Comparison of ENCODE assay signal across 21 cellular contexts in genomic region chr6:125279961-125280360, GRCh38. TPM values are rescaled to one million over a fixed set of nuclear protein-coding genes. Genes with fewer than 3 reads are reported as not detected.
DNase-seq lines count a peak whose midpoint lies in the region; ATAC-seq and TF ChIP-seq lines count a peak whose summit lies in the region.
"Had no signal": no experiment of that assay in that cellular context is flagged by ENCODE, and none has a peak within 500 bp of the region (broad histone marks: within the 10 kb centered on the region; RNA-seq: fewer than 3 reads in every experiment).

No MANE protein-coding gene starts in this region.

- 98% methylated on average over 6 of the region's 7 CpGs for WGBS in esophagus muscularis mucosa
- 81 to 91% methylated on average over 5 to 7 of the region's 7 CpGs for WGBS in upper lobe of left lung, 2 donors

- DNase-seq in activated T-cell treated with anti-CD3 and anti-CD28 coated beads, Interleukin-2, amount 50 U/mL, for 72 hours = no peak
- DNase-seq in activated T-cell treated with anti-CD3 and anti-CD28 coated beads, Interleukin-2, amount 50 U/mL, for 4 hours = no peak
- no peak for DNase-seq in endothelial cell (ENCODE audit: low spot score)
- no peak for DNase-seq in esophagus muscularis mucosa (ENCODE audit: extremely low spot score)
- DNase-seq in AG08395 (ENCODE audit: low spot score) = no peak
- no peak for DNase-seq in BE2C
- DNase-seq in upper lobe of left lung = no peak
- DNase-seq: 8988T, C1 segment of cervical spinal cord, DMS53, MG63, NCI-H1105, NCI-H1694 treated with DMSO at 0.1 percent for 48 hours, NCI-H69, PC-3, SW 1271 had no signal

- TF ChIP-seq EP300 in esophagus muscularis mucosa (IDR thresholded peaks at IDR 0.05) (no peak), upper lobe of left lung (IDR thresholded peaks at IDR 0.05) (no peak)

- no peak for TF ChIP-seq CTCF in endothelial cell (IDR thresholded peaks at IDR 0.05; ENCODE audit: unreplicated experiment)
- TF ChIP-seq CTCF in esophagus muscularis mucosa (IDR thresholded peaks at IDR 0.05) = no peak
- TF ChIP-seq CTCF in BE2C (IDR thresholded peaks at IDR 0.05; ENCODE audit: low read depth, low read length) = no peak
- no peak for TF ChIP-seq CTCF in upper lobe of left lung (IDR thresholded peaks at IDR 0.05)

- H3K4me1 ChIP-seq in esophagus muscularis mucosa (no peaks in the 10 kb centered on the region), BE2C (no peaks in the 10 kb centered on the region), upper lobe of left lung (no peaks in the 10 kb centered on the region)

- intact Hi-C loops in esophagus muscularis mucosa (cut with DNase I) = no loop called here

- H3K9me3 Mint-ChIP-seq in activated T-cell treated with anti-CD3 and anti-CD28 coated beads, Interleukin-2, amount 50 U/mL, for 72 hours = peaks cover 7 to 8% of the 10 kb centered on the region in 2 donors
- H3K9me3 Mint-ChIP-seq in activated T-cell treated with anti-CD3 and anti-CD28 coated beads, Interleukin-2, amount 50 U/mL, for 4 hours = peaks cover 7% of the 10 kb centered on the region
- H3K9me3 Mint-ChIP-seq in IgD-negative memory B cell = peaks cover 1 to 9% (median 9%) of the 10 kb centered on the region in 3 donors
- H3K9me3 Mint-ChIP-seq in endothelial cell (ENCODE audit: unreplicated experiment) = peaks cover 4% of the 10 kb centered on the region

- no peak for TF ChIP-seq POLR2A in esophagus muscularis mucosa (IDR thresholded peaks at IDR 0.05; ENCODE audit: low read depth)
- TF ChIP-seq POLR2A in upper lobe of left lung (IDR thresholded peaks at IDR 0.05) = no peak

- H3K36me3 ChIP-seq in esophagus muscularis mucosa (peaks cover 19 to 39% (median 25%) of the 10 kb centered on the region in 4 donors), BE2C (peaks cover 10% of the 10 kb centered on the region), upper lobe of left lung (peaks cover 0 to 21% (median 5%) of the 10 kb centered on the region in 4 donors)

- H3K27me3 ChIP-seq in esophagus muscularis mucosa (no peaks in the 10 kb centered on the region), BE2C (no peaks in the 10 kb centered on the region), upper lobe of left lung (no peaks in the 10 kb centered on the region)
- H3K27me3 ChIP-seq: MG63, SJSA1 had no signal

- peaks cover 22% of the 10 kb centered on the region for H3K4me1 Mint-ChIP-seq in activated T-cell treated with anti-CD3 and anti-CD28 coated beads, Interleukin-2, amount 50 U/mL, for 72 hours (ENCODE audit: low read depth)
- H3K4me1 Mint-ChIP-seq in activated T-cell treated with anti-CD3 and anti-CD28 coated beads, Interleukin-2, amount 50 U/mL, for 4 hours (ENCODE audit: low read depth) = peaks cover 55% of the 10 kb centered on the region
- H3K4me1 Mint-ChIP-seq in IgD-negative memory B cell = peaks cover 5 to 16% (median 12%) of the 10 kb centered on the region in 3 donors
- H3K4me1 Mint-ChIP-seq in endothelial cell (ENCODE audit: unreplicated experiment) = peaks cover 6% of the 10 kb centered on the region

- H3K4me3 ChIP-seq in esophagus muscularis mucosa (no peak overlapping the region), BE2C (ENCODE audit: low read depth, low read length) (no peak overlapping the region), upper lobe of left lung (no peak overlapping the region)
- H3K4me3 ChIP-seq: MG63, SJSA1 had no signal

- H3K27ac ChIP-seq in esophagus muscularis mucosa (replicated peaks in 1 of 4) = no peak overlapping the region
- no peak overlapping the region for H3K27ac ChIP-seq in upper lobe of left lung
- H3K27ac ChIP-seq: HL-60, KMS-11, SJSA1 had no signal

- peaks cover 30 to 63% of the 10 kb centered on the region in 2 donors for H3K36me3 Mint-ChIP-seq in activated T-cell treated with anti-CD3 and anti-CD28 coated beads, Interleukin-2, amount 50 U/mL, for 72 hours (ENCODE audit: insufficient read depth in 2 of 2)
- H3K36me3 Mint-ChIP-seq in activated T-cell treated with anti-CD3 and anti-CD28 coated beads, Interleukin-2, amount 50 U/mL, for 4 hours (ENCODE audit: insufficient read depth) = peaks cover 77% of the 10 kb centered on the region
- H3K36me3 Mint-ChIP-seq in IgD-negative memory B cell (peaks cover 33% of the 10 kb centered on the region), endothelial cell (ENCODE audit: low read depth, unreplicated experiment) (peaks cover 35% of the 10 kb centered on the region)

- H3K27me3 Mint-ChIP-seq in activated T-cell treated with anti-CD3 and anti-CD28 coated beads, Interleukin-2, amount 50 U/mL, for 72 hours (ENCODE audit: low read depth) = no peaks in the 10 kb centered on the region
- no peaks in the 10 kb centered on the region for H3K27me3 Mint-ChIP-seq in activated T-cell treated with anti-CD3 and anti-CD28 coated beads, Interleukin-2, amount 50 U/mL, for 4 hours (ENCODE audit: low read depth)
- no peaks in the 10 kb centered on the region for H3K27me3 Mint-ChIP-seq in IgD-negative memory B cell
- H3K27me3 Mint-ChIP-seq in endothelial cell (ENCODE audit: unreplicated experiment) = peaks cover 2% of the 10 kb centered on the region

- no peak for ATAC-seq in activated T-cell treated with anti-CD3 and anti-CD28 coated beads, Interleukin-2, amount 50 U/mL, for 72 hours (replicated peaks in 1 of 2)
- no peak for ATAC-seq in activated T-cell treated with anti-CD3 and anti-CD28 coated beads, Interleukin-2, amount 50 U/mL, for 4 hours
- ATAC-seq in upper lobe of left lung (ENCODE audit: low FRiP score in 2 of 2) = no peak
- ATAC-seq: HCT116, PC-3 had no signal

- peak overlapping the region; percentile 79 for H3K27ac Mint-ChIP-seq in activated T-cell treated with anti-CD3 and anti-CD28 coated beads, Interleukin-2, amount 50 U/mL, for 72 hours
- H3K27ac Mint-ChIP-seq in IgD-negative memory B cell (peak overlapping the region in 2 of 3 donors; percentile 42 to 58), endothelial cell (ENCODE audit: unreplicated experiment) (no peak overlapping the region)

- H3K4me3 Mint-ChIP-seq in activated T-cell treated with anti-CD3 and anti-CD28 coated beads, Interleukin-2, amount 50 U/mL, for 72 hours = no peak overlapping the region
- H3K4me3 Mint-ChIP-seq in activated T-cell treated with anti-CD3 and anti-CD28 coated beads, Interleukin-2, amount 50 U/mL, for 4 hours = no peak overlapping the region
- H3K4me3 Mint-ChIP-seq in IgD-negative memory B cell (peak overlapping the region in 1 of 4 donors; percentile 41), endothelial cell (ENCODE audit: unreplicated experiment) (peak overlapping the region; percentile 60)

- peaks cover 0 to 11% (median 0%) of the 10 kb centered on the region in 4 donors for H3K9me3 ChIP-seq in esophagus muscularis mucosa
- H3K9me3 ChIP-seq in BE2C = no peaks in the 10 kb centered on the region
- peaks cover 0 to 6% (median 2%) of the 10 kb centered on the region in 4 donors for H3K9me3 ChIP-seq in upper lobe of left lung
- H3K9me3 ChIP-seq: SJSA1 had no signal

RNA-seq across cellular contexts. Expression of gene HDDC2, which starts 21.8 kb away (rescaled TPM):
- total RNA-seq in activated T-cell treated with anti-CD3 and anti-CD28 coated beads, Interleukin-2, amount 50 U/mL, for 72 hours = 10 to 100 TPM; 68.8 to 92.4 TPM
- 100 to 1,000 TPM in 1 of 3 donors, 10 to 100 TPM in 2; 89.5 to 114 (median 92.8) TPM for total RNA-seq in activated T-cell treated with anti-CD3 and anti-CD28 coated beads, Interleukin-2, amount 50 U/mL, for 4 hours
- 80.4 TPM for polyA plus RNA-seq in IgD-negative memory B cell
- 18.4 TPM for total RNA-seq in endothelial cell (ENCODE audit: unreplicated experiment)
- total RNA-seq in esophagus muscularis mucosa = 10 to 100 TPM; 29.6 to 47.7 (median 38.4) TPM
- polyA plus RNA-seq in BE2C (2012; ENCODE audit: insufficient read depth, insufficient read length, low read depth) = 106 TPM
- 10 to 100 TPM; 31.4 to 57.5 (median 47.4) TPM for total RNA-seq in upper lobe of left lung
